In the genomic region with DNA sequence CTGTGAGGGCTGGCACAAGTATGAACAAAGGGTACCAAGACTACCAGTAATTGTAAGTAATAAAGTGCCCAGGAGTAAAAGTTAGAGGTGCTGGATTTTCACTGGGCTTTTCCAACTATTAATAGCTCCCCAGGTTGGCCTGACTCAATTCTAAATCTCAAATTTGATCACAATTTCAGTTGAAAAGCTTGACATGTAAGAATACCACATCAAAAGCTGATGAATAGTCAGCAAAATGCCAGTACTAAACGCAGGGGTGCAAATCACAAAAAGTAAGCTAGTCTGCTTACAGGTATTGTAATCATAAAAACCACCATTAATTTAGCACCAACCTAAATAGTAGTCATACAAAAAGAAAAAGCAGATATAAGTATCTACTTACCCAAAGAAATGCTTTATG, we compare ENCODE assay signal across 23 cellular contexts.
"Had no signal": no experiment of that assay in that cellular context is flagged by ENCODE, and none has a peak within 500 bp of the region (broad histone marks: within the 10 kb centered on the region; RNA-seq: fewer than 3 reads in every experiment).

No MANE protein-coding gene starts in this region.

- H3K4me3 Mint-ChIP-seq: mesothelial cell of epicardium, naive B cell, neural crest cell had no signal

- ATAC-seq: foreskin keratinocyte; gastroesophageal sphincter; heart right ventricle; left cardiac atrium; left lung; mucosa of descending colon; natural killer cell treated with Interleukin-12 subunit alpha and Interleukin-12 subunit beta and Interleukin-15 and Interleukin-18, amount 100 ng/mL, for 72 hours; right lobe of liver had no signal

- H3K4me1 Mint-ChIP-seq: mesothelial cell of epicardium, naive B cell, neural crest cell had no signal

- H3K27me3 Mint-ChIP-seq: naive B cell; natural killer cell treated with Interleukin-12 subunit alpha and Interleukin-12 subunit beta and Interleukin-15 and Interleukin-18, amount 100 ng/mL, for 72 hours; progenitor cell of endocrine pancreas had no signal

- H3K9me3 Mint-ChIP-seq: mesothelial cell of epicardium; natural killer cell treated with Interleukin-12 subunit alpha and Interleukin-12 subunit beta and Interleukin-15 and Interleukin-18, amount 100 ng/mL, for 72 hours; neural crest cell had no signal

- H3K27ac Mint-ChIP-seq: mesothelial cell of epicardium, naive B cell, progenitor cell of endocrine pancreas had no signal

- H3K36me3 Mint-ChIP-seq: mesothelial cell of epicardium; naive B cell; natural killer cell treated with Interleukin-12 subunit alpha and Interleukin-12 subunit beta and Interleukin-15 and Interleukin-18, amount 100 ng/mL, for 72 hours had no signal

- DNase-seq: dermis blood vessel endothelial cell; effector memory CD4-positive, alpha-beta T cell; foreskin keratinocyte; glutamatergic neuron; heart right ventricle; hippocampal formation; left cardiac atrium; left lung; mesenchymal stem cell; mucosa of descending colon; naive B cell; right lobe of liver; small intestine; stimulated activated CD4-positive, alpha-beta T cell treated with anti-CD3 and anti-CD28 coated beads, Interleukin-15, amount 100 ng/mL, for 24 hours; stimulated activated CD4-positive, alpha-beta T cell treated with anti-CD3 and anti-CD28 coated beads, Interleukin-4, amount 100 ng/mL, for 1 hour; stimulated activated CD8-positive, alpha-beta memory T cell treated with anti-CD3 and anti-CD28 coated beads, Interleukin-4, amount 100 ng/mL, for 48 hours; stimulated activated naive CD4-positive, alpha-beta T cell treated with Interleukin-2 at 50 U/mL for 16 hours; upper lobe of left lung had no signal
